ENCODE assay signal across 15 cellular contexts in genomic region chr12:202081-202731, GRCh38. TPM values are rescaled to one million over a fixed set of nuclear protein-coding genes. Genes with fewer than 3 reads are reported as not detected.
DNase-seq lines count a peak whose midpoint lies in the region; TF ChIP-seq lines count a peak whose summit lies in the region.
"Had no signal": no experiment of that assay in that cellular context is flagged by ENCODE, and none has a peak within 500 bp of the region (broad histone marks: within the 10 kb centered on the region; RNA-seq: fewer than 3 reads in every experiment).

No MANE protein-coding gene starts in this region.

- H3K4me1 ChIP-seq in spleen (peaks cover 0 to 12% (median 8%) of the 10 kb centered on the region in 6 donors), colonic mucosa (no peaks in the 10 kb centered on the region)

- H3K4me3 Mint-ChIP-seq in activated CD4-positive, alpha-beta T cell treated with anti-CD3 and anti-CD28 coated beads, Interleukin-2, amount 10 ng/mL, durations not matched to agents 24 days and 14 days: no peak overlapping the region

- H3K4me1 Mint-ChIP-seq in activated CD4-positive, alpha-beta T cell treated with anti-CD3 and anti-CD28 coated beads, Interleukin-2, amount 10 ng/mL, durations not matched to agents 24 days and 14 days: no peaks in the 10 kb centered on the region

- no peak for DNase-seq in activated CD4-positive, alpha-beta T cell treated with anti-CD3 and anti-CD28 coated beads, Interleukin-2, amount 10 ng/mL, durations not matched to agents 24 days and 14 days
- no peak for DNase-seq in activated CD4-positive, alpha-beta T cell treated with anti-CD3 and anti-CD28 coated beads, Interleukin-2, amount 50 U/mL, for 48 hours
- DNase-seq in NCI-H345 (lab: John Stamatoyannopoulos, UW): peak; percentile 87
- DNase-seq in spleen: peak; percentile 69
- DNase-seq in CD1c-positive myeloid dendritic cell (ENCODE audit: extremely low spot score): no peak
- DNase-seq in DMS 273 (lab: John Stamatoyannopoulos, UW; ENCODE audit: unreplicated experiment): no peak
- no peak for DNase-seq in colonic mucosa
- DNase-seq: activated T-cell treated with anti-CD3 and anti-CD28 coated beads for 4 hours, EL, left cardiac atrium had no signal

- H3K27ac ChIP-seq in spleen (no peak overlapping the region), colonic mucosa (no peak overlapping the region)
- H3K27ac ChIP-seq: A549 had no signal

- no peaks in the 10 kb centered on the region for H3K9me3 ChIP-seq in iPS-18c (ENCODE audit: control insufficient read depth, insufficient read depth, low read length)
- H3K9me3 ChIP-seq in spleen: no peaks in the 10 kb centered on the region
- no peaks in the 10 kb centered on the region for H3K9me3 ChIP-seq in colonic mucosa
- H3K9me3 ChIP-seq: A549 had no signal

- peak overlapping the region; percentile 15; the same call in 1 of the 2 replicates for H3K4me3 ChIP-seq in iPS-18c (ENCODE audit: insufficient read depth, low read depth, low read length)
- H3K4me3 ChIP-seq in spleen: no peak overlapping the region
- H3K4me3 ChIP-seq in colonic mucosa: no peak overlapping the region
- H3K4me3 ChIP-seq: K562 had no signal

- no peak for TF ChIP-seq CTCF in spleen (IDR thresholded peaks at IDR 0.05 in 8 of 11, conservative IDR thresholded peaks at IDR 0.05 in 3 of 11)
- TF ChIP-seq CTCF in colonic mucosa (IDR thresholded peaks at IDR 0.05): no peak

- H3K9ac ChIP-seq in colonic mucosa (ENCODE audit: low read depth in 2 of 2, low read length in 2 of 2): no peak overlapping the region

- H3K27me3 ChIP-seq in spleen (replicated peaks in 1 of 7) (peaks cover 0 to 75% (median 24%) of the 10 kb centered on the region in 7 donors), colonic mucosa (peaks cover 12% of the 10 kb centered on the region)

- H3K27ac Mint-ChIP-seq in activated CD4-positive, alpha-beta T cell treated with anti-CD3 and anti-CD28 coated beads, Interleukin-2, amount 10 ng/mL, durations not matched to agents 24 days and 14 days: peak overlapping the region; percentile 0

- intact Hi-C loops in activated CD4-positive, alpha-beta T cell treated with anti-CD3 and anti-CD28 coated beads, Interleukin-2, amount 10 ng/mL, durations not matched to agents 24 days and 14 days (cut with micrococcal nuclease): no loop called here
- intact Hi-C loops in spleen (cut with DNase I; ENCODE audit: low total_unique reads): no loop called here
- intact Hi-C loops in colonic mucosa (cut with DNase I): no loop called here

- 51 to 72% (median 57%) methylated on average over 15 of the region's 15 CpGs for WGBS in spleen, 5 donors

- H3K36me3 ChIP-seq in spleen (no peaks in the 10 kb centered on the region), colonic mucosa (no peaks in the 10 kb centered on the region)

- TF ChIP-seq POLR2A in spleen (IDR thresholded peaks at IDR 0.05): no peak

- no peaks in the 10 kb centered on the region for H3K36me3 Mint-ChIP-seq in activated CD4-positive, alpha-beta T cell treated with anti-CD3 and anti-CD28 coated beads, Interleukin-2, amount 10 ng/mL, durations not matched to agents 24 days and 14 days (ENCODE audit: low read depth)

- H3K27me3 Mint-ChIP-seq in activated CD4-positive, alpha-beta T cell treated with anti-CD3 and anti-CD28 coated beads, Interleukin-2, amount 10 ng/mL, durations not matched to agents 24 days and 14 days: peaks cover 30% of the 10 kb centered on the region

- H3K9me3 Mint-ChIP-seq in activated CD4-positive, alpha-beta T cell treated with anti-CD3 and anti-CD28 coated beads, Interleukin-2, amount 10 ng/mL, durations not matched to agents 24 days and 14 days: no peaks in the 10 kb centered on the region

RNA-seq across cellular contexts. Expression of gene SLC6A12, which starts 11.8 kb away (rescaled TPM):
- total RNA-seq in activated CD4-positive, alpha-beta T cell treated with anti-CD3 and anti-CD28 coated beads, Interleukin-2, amount 10 ng/mL, durations not matched to agents 24 days and 14 days: not detected in 2 replicates
- total RNA-seq in spleen (1 to 10 TPM in 6 of 7 donors, under 1 TPM in 1; 0.91 to 3.1 (median 2.7) TPM), colonic mucosa (1 to 10 TPM in 1 of 2 donors, under 1 TPM in 1; 0.16 to 2.5 TPM)
- 1 to 10 TPM in 1 of 3 donors, under 1 TPM in 2; 0.35 to 1.2 (median 0.50) TPM for polyA plus RNA-seq in spleen
- total RNA-seq: bronchial epithelial cell, K562, pulmonary artery endothelial cell had no signal
- polyA plus RNA-seq: K562 had no signal

Comparison
In these comparisons a context has a peak if more than half of its experiments do, and no peak if none do; other contexts are left out.
1. DNase-seq: peak in NCI-H345 (single experiment) and spleen (single experiment); none in activated CD4-positive, alpha-beta T cell treated with anti-CD3 and anti-CD28 coated beads, Interleukin-2, amount 10 ng/mL, durations not matched to agents 24 days and 14 days (single experiment), activated CD4-positive, alpha-beta T cell treated with anti-CD3 and anti-CD28 coated beads, Interleukin-2, amount 50 U/mL, for 48 hours (0 of 2), CD1c-positive myeloid dendritic cell (single experiment), DMS 273 (single experiment) and colonic mucosa (single experiment).